8 cellular contexts compared by ENCODE assay signal in genomic region chr16:50066482-50067289, GRCh38. TPM values are rescaled to one million over a fixed set of nuclear protein-coding genes. Genes with fewer than 3 reads are reported as not detected.
A peak's percentile ranks its signal among the peaks of the same experiment; 100 is the strongest.
DNase-seq lines count a peak whose midpoint lies in the region; ATAC-seq and TF ChIP-seq lines count a peak whose summit lies in the region.

No MANE protein-coding gene starts in this region.

- H3K36me3 Mint-ChIP-seq in progenitor cell of endocrine pancreas (ENCODE audit: insufficient read depth), result peaks cover 2% of the 10 kb centered on the region

- intact Hi-C loops in PC-9 (cut with micrococcal nuclease; ENCODE audit: unreplicated experiment), result loop anchor here (1.0 to 2.0 kb wide), 3 partner anchors 42 to 144 kb away; partner anchors contain the start of genes CNEP1R1 and TENT4B

- peak overlapping the region; percentile 79 for H3K4me3 Mint-ChIP-seq in progenitor cell of endocrine pancreas (ENCODE audit: low read depth)

- no peaks in the 10 kb centered on the region for H3K27me3 ChIP-seq in PC-9 (ENCODE audit: insufficient read depth, low read depth)

- no peaks in the 10 kb centered on the region for H3K9me3 Mint-ChIP-seq in progenitor cell of endocrine pancreas (ENCODE audit: low read depth)

- no peaks in the 10 kb centered on the region for H3K9me2 ChIP-seq in PC-9 (ENCODE audit: insufficient read depth)

- peaks cover 11% of the 10 kb centered on the region for H3K4me1 Mint-ChIP-seq in progenitor cell of endocrine pancreas (ENCODE audit: low read depth)

- peaks cover 29% of the 10 kb centered on the region for H3K79me2 ChIP-seq in PC-9 (ENCODE audit: low read depth)

- CTCF ChIA-PET in PC-9 (lab: Charles Lee), result interaction anchor here (1.3 to 1.6 kb wide), 2 partner anchors 41 to 144 kb away, joined by 5 to 6 read pairs; partner anchors contain the start of gene CNEP1R1

- peaks cover 30% of the 10 kb centered on the region for H4K20me1 ChIP-seq in PC-9 (ENCODE audit: insufficient read depth)

- BruUV-seq in PC-9 (replicated peaks; lab: Mats Ljungman, UMichigan), result TSS peak; percentile 40

- H3K9me3 ChIP-seq in PC-9 (ENCODE audit: insufficient read depth, low read depth), result no peaks in the 10 kb centered on the region

- DNase-seq in PC-9, result no peak
- no peak for DNase-seq in epithelial cell of proximal tubule (ENCODE audit: low read depth)
- no peak for DNase-seq in progenitor cell of endocrine pancreas (ENCODE audit: low spot score, unreplicated experiment)
- DNase-seq in kidney tubule cell (ENCODE audit: low spot score), result no peak
- no peak for DNase-seq in DMS53 treated with DMSO at 0.1 percent for 48 hours (lab: John Stamatoyannopoulos, UW; ENCODE audit: unreplicated experiment)
- DNase-seq in germinal center (ENCODE audit: low spot score), result no peak

- no peaks in the 10 kb centered on the region for H3K27me3 Mint-ChIP-seq in progenitor cell of endocrine pancreas

- H3F3A ChIP-seq in PC-9 (ENCODE audit: insufficient read depth, low read depth), result 0 out of 2 replicates have a peak, but pooled peaks cover 3% of the 10 kb centered on the region

- H3K4me2 ChIP-seq in PC-9, result peak overlapping the region; percentile 100

- no peak for ATAC-seq in HG03571 (IDR thresholded peaks at IDR 0.05; ENCODE audit: unreplicated experiment)

- no peak overlapping the region for H3K27ac ChIP-seq in PC-9

- H3K27ac Mint-ChIP-seq in progenitor cell of endocrine pancreas, result peak overlapping the region; percentile 76

- H2AFZ ChIP-seq in PC-9, result peak overlapping the region; percentile 100

- no peaks in the 10 kb centered on the region for H3K36me3 ChIP-seq in PC-9 (ENCODE audit: low read depth)

- no peak for TF ChIP-seq CTCF in PC-9 (conservative IDR thresholded peaks at IDR 0.05)
- TF ChIP-seq CTCF in epithelial cell of proximal tubule (conservative IDR thresholded peaks at IDR 0.05; ENCODE audit: low read depth, low read length), result no peak
- peak; percentile 29 for TF ChIP-seq CTCF in progenitor cell of endocrine pancreas (IDR thresholded peaks at IDR 0.05; ENCODE audit: unreplicated experiment)

- POLR2A ChIA-PET in PC-9 (lab: Charles Lee; ENCODE audit: unreplicated experiment), result no interaction called here

- H3K4me3 ChIP-seq in GM08714 (ENCODE audit: low read length) (peak overlapping the region; percentile 89), PC-9 (peak overlapping the region; percentile 94), epithelial cell of proximal tubule (ENCODE audit: low read depth, low read length) (peak overlapping the region; percentile 85)

- H3K4me1 ChIP-seq in PC-9 (replicated peaks; ENCODE audit: insufficient read depth), result peaks cover 15% of the 10 kb centered on the region; the same call in 1 of the 2 replicates

RNA-seq across cellular contexts. Expression of gene HEATR3, which starts 0.9 kb away (rescaled TPM):
- total RNA-seq in PC-9 (2021), result 11.5 and 14.3 TPM in 2 replicates
- 18.3 and 25.8 TPM in 2 replicates for total RNA-seq in epithelial cell of proximal tubule
- total RNA-seq in progenitor cell of endocrine pancreas, result 18.1 and 19.6 TPM in 2 replicates

RNA-seq across cellular contexts. Expression of gene CNEP1R1, which starts 41.7 kb away (rescaled TPM):
- total RNA-seq in PC-9 (2021), result 10.4 and 12.2 TPM in 2 replicates
- total RNA-seq in epithelial cell of proximal tubule, result 13.1 and 20.3 TPM in 2 replicates
- 28.0 and 28.4 TPM in 2 replicates for total RNA-seq in progenitor cell of endocrine pancreas
